ENCODE assay signal across 1 cellular context in genomic region chr1:30777906-30778155, GRCh38.
TF ChIP-seq lines count a peak whose summit lies in the region.

No MANE protein-coding gene starts in this region.

TF ChIP-seq in K562, 482 proteins besides CTCF, POLR2A, EP300 and RAD21 (continued from another document and continues in another):
- no peak for TF ChIP-seq RNF219 (CRISPR knock-in tag; IDR thresholded peaks at IDR 0.05)
- TF ChIP-seq, protein P1, sequence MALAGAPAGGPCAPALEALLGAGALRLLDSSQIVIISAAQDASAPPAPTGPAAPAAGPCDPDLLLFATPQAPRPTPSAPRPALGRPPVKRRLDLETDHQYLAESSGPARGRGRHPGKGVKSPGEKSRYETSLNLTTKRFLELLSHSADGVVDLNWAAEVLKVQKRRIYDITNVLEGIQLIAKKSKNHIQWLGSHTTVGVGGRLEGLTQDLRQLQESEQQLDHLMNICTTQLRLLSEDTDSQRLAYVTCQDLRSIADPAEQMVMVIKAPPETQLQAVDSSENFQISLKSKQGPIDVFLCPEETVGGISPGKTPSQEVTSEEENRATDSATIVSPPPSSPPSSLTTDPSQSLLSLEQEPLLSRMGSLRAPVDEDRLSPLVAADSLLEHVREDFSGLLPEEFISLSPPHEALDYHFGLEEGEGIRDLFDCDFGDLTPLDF (CRISPR knock-in tag; IDR thresholded peaks at IDR 0.05), result no peak
- no peak for TF ChIP-seq ARID1B (IDR thresholded peaks at IDR 0.05)
- no peak for TF ChIP-seq IRF2 (CRISPR knock-in tag; IDR thresholded peaks at IDR 0.05)
- peak; percentile 88; the same call in 1 of the 2 replicates for TF ChIP-seq CAMTA2 (CRISPR knock-in tag; conservative IDR thresholded peaks at IDR 0.05)
- peak; percentile 15; the same call in 1 of the 2 replicates for TF ChIP-seq CUX1 (CRISPR knock-in tag; IDR thresholded peaks at IDR 0.05)
- no peak for TF ChIP-seq TCF15 (CRISPR knock-in tag; IDR thresholded peaks at IDR 0.05)
- 0 out of 2 replicates have a peak, but pooled peaks have one; percentile 28 for TF ChIP-seq EHMT2 (IDR thresholded peaks at IDR 0.05)
- peak; percentile 42 for TF ChIP-seq ETV1 (tag; conservative IDR thresholded peaks at IDR 0.05; ENCODE audit: low read depth)
- TF ChIP-seq SREBF2 (CRISPR knock-in tag; IDR thresholded peaks at IDR 0.05), result no peak
- TF ChIP-seq, protein P2, sequence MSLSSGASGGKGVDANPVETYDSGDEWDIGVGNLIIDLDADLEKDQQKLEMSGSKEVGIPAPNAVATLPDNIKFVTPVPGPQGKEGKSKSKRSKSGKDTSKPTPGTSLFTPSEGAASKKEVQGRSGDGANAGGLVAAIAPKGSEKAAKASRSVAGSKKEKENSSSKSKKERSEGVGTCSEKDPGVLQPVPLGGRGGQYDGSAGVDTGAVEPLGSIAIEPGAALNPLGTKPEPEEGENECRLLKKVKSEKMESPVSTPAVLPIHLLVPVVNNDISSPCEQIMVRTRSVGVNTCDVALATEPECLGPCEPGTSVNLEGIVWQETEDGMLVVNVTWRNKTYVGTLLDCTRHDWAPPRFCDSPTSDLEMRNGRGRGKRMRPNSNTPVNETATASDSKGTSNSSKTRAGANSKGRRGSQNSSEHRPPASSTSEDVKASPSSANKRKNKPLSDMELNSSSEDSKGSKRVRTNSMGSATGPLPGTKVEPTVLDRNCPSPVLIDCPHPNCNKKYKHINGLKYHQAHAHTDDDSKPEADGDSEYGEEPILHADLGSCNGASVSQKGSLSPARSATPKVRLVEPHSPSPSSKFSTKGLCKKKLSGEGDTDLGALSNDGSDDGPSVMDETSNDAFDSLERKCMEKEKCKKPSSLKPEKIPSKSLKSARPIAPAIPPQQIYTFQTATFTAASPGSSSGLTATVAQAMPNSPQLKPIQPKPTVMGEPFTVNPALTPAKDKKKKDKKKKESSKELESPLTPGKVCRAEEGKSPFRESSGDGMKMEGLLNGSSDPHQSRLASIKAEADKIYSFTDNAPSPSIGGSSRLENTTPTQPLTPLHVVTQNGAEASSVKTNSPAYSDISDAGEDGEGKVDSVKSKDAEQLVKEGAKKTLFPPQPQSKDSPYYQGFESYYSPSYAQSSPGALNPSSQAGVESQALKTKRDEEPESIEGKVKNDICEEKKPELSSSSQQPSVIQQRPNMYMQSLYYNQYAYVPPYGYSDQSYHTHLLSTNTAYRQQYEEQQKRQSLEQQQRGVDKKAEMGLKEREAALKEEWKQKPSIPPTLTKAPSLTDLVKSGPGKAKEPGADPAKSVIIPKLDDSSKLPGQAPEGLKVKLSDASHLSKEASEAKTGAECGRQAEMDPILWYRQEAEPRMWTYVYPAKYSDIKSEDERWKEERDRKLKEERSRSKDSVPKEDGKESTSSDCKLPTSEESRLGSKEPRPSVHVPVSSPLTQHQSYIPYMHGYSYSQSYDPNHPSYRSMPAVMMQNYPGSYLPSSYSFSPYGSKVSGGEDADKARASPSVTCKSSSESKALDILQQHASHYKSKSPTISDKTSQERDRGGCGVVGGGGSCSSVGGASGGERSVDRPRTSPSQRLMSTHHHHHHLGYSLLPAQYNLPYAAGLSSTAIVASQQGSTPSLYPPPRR (CRISPR knock-in tag; IDR thresholded peaks at IDR 0.05; ENCODE audit: borderline replicate concordance), result no peak
- TF ChIP-seq ZNF766 (CRISPR knock-in tag; conservative IDR thresholded peaks at IDR 0.05), result peak; percentile 52; the same call in 1 of the 2 replicates
- TF ChIP-seq, protein P3, sequence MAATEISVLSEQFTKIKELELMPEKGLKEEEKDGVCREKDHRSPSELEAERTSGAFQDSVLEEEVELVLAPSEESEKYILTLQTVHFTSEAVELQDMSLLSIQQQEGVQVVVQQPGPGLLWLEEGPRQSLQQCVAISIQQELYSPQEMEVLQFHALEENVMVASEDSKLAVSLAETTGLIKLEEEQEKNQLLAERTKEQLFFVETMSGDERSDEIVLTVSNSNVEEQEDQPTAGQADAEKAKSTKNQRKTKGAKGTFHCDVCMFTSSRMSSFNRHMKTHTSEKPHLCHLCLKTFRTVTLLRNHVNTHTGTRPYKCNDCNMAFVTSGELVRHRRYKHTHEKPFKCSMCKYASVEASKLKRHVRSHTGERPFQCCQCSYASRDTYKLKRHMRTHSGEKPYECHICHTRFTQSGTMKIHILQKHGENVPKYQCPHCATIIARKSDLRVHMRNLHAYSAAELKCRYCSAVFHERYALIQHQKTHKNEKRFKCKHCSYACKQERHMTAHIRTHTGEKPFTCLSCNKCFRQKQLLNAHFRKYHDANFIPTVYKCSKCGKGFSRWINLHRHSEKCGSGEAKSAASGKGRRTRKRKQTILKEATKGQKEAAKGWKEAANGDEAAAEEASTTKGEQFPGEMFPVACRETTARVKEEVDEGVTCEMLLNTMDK (IDR thresholded peaks at IDR 0.05; ENCODE audit: borderline replicate concordance, insufficient read depth, low read depth, low read length, poor library complexity, severe bottlenecking), result peak; percentile 58
- TF ChIP-seq ZNF217 (CRISPR knock-in tag; IDR thresholded peaks at IDR 0.05), result no peak
- TF ChIP-seq MAFF (IDR thresholded peaks at IDR 0.05; ENCODE audit: low read length), result no peak
- TF ChIP-seq, protein P4, sequence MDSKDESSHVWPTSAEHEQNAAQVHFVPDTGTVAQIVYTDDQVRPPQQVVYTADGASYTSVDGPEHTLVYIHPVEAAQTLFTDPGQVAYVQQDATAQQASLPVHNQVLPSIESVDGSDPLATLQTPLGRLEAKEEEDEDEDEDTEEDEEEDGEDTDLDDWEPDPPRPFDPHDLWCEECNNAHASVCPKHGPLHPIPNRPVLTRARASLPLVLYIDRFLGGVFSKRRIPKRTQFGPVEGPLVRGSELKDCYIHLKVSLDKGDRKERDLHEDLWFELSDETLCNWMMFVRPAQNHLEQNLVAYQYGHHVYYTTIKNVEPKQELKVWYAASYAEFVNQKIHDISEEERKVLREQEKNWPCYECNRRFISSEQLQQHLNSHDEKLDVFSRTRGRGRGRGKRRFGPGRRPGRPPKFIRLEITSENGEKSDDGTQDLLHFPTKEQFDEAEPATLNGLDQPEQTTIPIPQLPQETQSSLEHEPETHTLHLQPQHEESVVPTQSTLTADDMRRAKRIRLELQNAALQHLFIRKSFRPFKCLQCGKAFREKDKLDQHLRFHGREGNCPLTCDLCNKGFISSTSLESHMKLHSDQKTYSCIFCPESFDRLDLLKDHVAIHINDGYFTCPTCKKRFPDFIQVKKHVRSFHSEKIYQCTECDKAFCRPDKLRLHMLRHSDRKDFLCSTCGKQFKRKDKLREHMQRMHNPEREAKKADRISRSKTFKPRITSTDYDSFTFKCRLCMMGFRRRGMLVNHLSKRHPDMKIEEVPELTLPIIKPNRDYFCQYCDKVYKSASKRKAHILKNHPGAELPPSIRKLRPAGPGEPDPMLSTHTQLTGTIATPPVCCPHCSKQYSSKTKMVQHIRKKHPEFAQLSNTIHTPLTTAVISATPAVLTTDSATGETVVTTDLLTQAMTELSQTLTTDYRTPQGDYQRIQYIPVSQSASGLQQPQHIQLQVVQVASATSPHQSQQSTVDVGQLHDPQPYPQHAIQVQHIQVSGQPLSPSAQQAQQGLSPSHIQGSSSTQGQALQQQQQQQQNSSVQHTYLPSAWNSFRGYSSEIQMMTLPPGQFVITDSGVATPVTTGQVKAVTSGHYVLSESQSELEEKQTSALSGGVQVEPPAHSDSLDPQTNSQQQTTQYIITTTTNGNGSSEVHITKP (IDR thresholded peaks at IDR 0.05; ENCODE audit: partially characterized antibody), result peak; percentile 10
- TF ChIP-seq ZBTB17 (CRISPR knock-in tag; IDR thresholded peaks at IDR 0.05), result no peak
- no peak for TF ChIP-seq ZNF12 (CRISPR knock-in tag; IDR thresholded peaks at IDR 0.05)
- no peak for TF ChIP-seq NELFE (IDR thresholded peaks at IDR 0.05; ENCODE audit: insufficient read depth, insufficient read length)
- TF ChIP-seq ARID2 (IDR thresholded peaks at IDR 0.05), result no peak
- no peak for TF ChIP-seq COPS2 (conservative IDR thresholded peaks at IDR 0.05)
- TF ChIP-seq PCBP2 (IDR thresholded peaks at IDR 0.05; ENCODE audit: low read depth, low read length, poor library complexity, severe bottlenecking), result no peak
- TF ChIP-seq ZNF584 (CRISPR knock-in tag; IDR thresholded peaks at IDR 0.05; ENCODE audit: low read depth), result peak; percentile 75; the same call in 1 of the 2 replicates
- peak; percentile 68 for TF ChIP-seq RBFOX2 (IDR thresholded peaks at IDR 0.05; ENCODE audit: low read depth, low read length)
- no peak; the same call in 1 of the 2 replicates for TF ChIP-seq KHSRP (IDR thresholded peaks at IDR 0.05)
- TF ChIP-seq SIRT6 (IDR thresholded peaks at IDR 0.05; ENCODE audit: low read depth, low read length), result no peak
- 0 out of 4 replicates have a peak, but pooled peaks of 1 of the 2 experiments have one; percentile 62 for TF ChIP-seq CSDE1 (IDR thresholded peaks at IDR 0.05)
- TF ChIP-seq KAT8 (IDR thresholded peaks at IDR 0.05; ENCODE audit: low read depth), result no peak
- no peak for TF ChIP-seq ZKSCAN8 (CRISPR knock-in tag; IDR thresholded peaks at IDR 0.05)
- 0 out of 4 replicates have a peak, but pooled peaks of 1 of the 2 experiments have one; percentile 1 for TF ChIP-seq SIN3A (IDR thresholded peaks at IDR 0.05; ENCODE audit: borderline replicate concordance in 2 of 2, control insufficient read depth in 1 of 2, low read depth in 2 of 2, low read length in 2 of 2)
- TF ChIP-seq ZNF592 (IDR thresholded peaks at IDR 0.05), result no peak
- peak; percentile 81 for TF ChIP-seq ZNF263 (CRISPR knock-in tag; IDR thresholded peaks at IDR 0.05; ENCODE audit: borderline replicate concordance)
- TF ChIP-seq NFE2 (IDR thresholded peaks at IDR 0.05; ENCODE audit: low read depth), result no peak
- TF ChIP-seq LCOR (CRISPR knock-in tag; IDR thresholded peaks at IDR 0.05), result no peak
